ENCODE assay signal across 1 cellular context in genomic region chr1:35546614-35547013, GRCh38.
TF ChIP-seq lines count a peak whose summit lies in the region.

No MANE protein-coding gene starts in this region.

TF ChIP-seq in K562, 482 proteins besides CTCF, POLR2A, EP300 and RAD21:
- TF ChIP-seq, protein P1, sequence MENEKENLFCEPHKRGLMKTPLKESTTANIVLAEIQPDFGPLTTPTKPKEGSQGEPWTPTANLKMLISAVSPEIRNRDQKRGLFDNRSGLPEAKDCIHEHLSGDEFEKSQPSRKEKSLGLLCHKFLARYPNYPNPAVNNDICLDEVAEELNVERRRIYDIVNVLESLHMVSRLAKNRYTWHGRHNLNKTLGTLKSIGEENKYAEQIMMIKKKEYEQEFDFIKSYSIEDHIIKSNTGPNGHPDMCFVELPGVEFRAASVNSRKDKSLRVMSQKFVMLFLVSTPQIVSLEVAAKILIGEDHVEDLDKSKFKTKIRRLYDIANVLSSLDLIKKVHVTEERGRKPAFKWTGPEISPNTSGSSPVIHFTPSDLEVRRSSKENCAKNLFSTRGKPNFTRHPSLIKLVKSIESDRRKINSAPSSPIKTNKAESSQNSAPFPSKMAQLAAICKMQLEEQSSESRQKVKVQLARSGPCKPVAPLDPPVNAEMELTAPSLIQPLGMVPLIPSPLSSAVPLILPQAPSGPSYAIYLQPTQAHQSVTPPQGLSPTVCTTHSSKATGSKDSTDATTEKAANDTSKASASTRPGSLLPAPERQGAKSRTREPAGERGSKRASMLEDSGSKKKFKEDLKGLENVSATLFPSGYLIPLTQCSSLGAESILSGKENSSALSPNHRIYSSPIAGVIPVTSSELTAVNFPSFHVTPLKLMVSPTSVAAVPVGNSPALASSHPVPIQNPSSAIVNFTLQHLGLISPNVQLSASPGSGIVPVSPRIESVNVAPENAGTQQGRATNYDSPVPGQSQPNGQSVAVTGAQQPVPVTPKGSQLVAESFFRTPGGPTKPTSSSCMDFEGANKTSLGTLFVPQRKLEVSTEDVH (IDR thresholded peaks at IDR 0.05; ENCODE audit: low read depth, partially characterized antibody): no peak
- TF ChIP-seq RBM25 (IDR thresholded peaks at IDR 0.05; ENCODE audit: low read depth, low read length, severe bottlenecking) (peak; percentile 42), ZNF184 (CRISPR knock-in tag; IDR thresholded peaks at IDR 0.05) (0 out of 2 replicates have a peak, but pooled peaks have one; percentile 51), SUPT5H (IDR thresholded peaks at IDR 0.05) (no peak), BCLAF1 (IDR thresholded peaks at IDR 0.05; ENCODE audit: borderline replicate concordance in 1 of 2, control insufficient read depth in 1 of 2, low read depth in 2 of 2, low read length in 1 of 2) (no peak), TCF15 (CRISPR knock-in tag; IDR thresholded peaks at IDR 0.05) (no peak), ZBTB43 (CRISPR knock-in tag; IDR thresholded peaks at IDR 0.05) (no peak)
- TF ChIP-seq, protein P2, sequence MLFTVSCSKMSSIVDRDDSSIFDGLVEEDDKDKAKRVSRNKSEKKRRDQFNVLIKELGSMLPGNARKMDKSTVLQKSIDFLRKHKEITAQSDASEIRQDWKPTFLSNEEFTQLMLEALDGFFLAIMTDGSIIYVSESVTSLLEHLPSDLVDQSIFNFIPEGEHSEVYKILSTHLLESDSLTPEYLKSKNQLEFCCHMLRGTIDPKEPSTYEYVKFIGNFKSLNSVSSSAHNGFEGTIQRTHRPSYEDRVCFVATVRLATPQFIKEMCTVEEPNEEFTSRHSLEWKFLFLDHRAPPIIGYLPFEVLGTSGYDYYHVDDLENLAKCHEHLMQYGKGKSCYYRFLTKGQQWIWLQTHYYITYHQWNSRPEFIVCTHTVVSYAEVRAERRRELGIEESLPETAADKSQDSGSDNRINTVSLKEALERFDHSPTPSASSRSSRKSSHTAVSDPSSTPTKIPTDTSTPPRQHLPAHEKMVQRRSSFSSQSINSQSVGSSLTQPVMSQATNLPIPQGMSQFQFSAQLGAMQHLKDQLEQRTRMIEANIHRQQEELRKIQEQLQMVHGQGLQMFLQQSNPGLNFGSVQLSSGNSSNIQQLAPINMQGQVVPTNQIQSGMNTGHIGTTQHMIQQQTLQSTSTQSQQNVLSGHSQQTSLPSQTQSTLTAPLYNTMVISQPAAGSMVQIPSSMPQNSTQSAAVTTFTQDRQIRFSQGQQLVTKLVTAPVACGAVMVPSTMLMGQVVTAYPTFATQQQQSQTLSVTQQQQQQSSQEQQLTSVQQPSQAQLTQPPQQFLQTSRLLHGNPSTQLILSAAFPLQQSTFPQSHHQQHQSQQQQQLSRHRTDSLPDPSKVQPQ (CRISPR knock-in tag; IDR thresholded peaks at IDR 0.05; ENCODE audit: borderline replicate concordance): no peak
TF ChIP-seq in K562: peak in this region for 2.
